Comparison of ENCODE assay signal across 8 cellular contexts in genomic region chr5:127030259-127031146, GRCh38. TPM values are rescaled to one million over a fixed set of nuclear protein-coding genes. Genes with fewer than 3 reads are reported as not detected.
A peak's percentile ranks its signal among the peaks of the same experiment; 100 is the strongest.
DNase-seq lines count a peak whose midpoint lies in the region; ATAC-seq, FAIRE-seq and TF ChIP-seq lines count a peak whose summit lies in the region.

Gene MARCHF3 (minus strand): TSS chr5:127030558. CDS start chr5:126918171, 112,387 bp downstream.

- TF ChIP-seq EP300 in transverse colon (IDR thresholded peaks at IDR 0.05; ENCODE audit: low read depth), result no peak

- H3K36me3 ChIP-seq in adrenal gland (replicated peaks in 1 of 2) (no peaks in the 10 kb centered on the region), heart left ventricle (no peaks in the 10 kb centered on the region), transverse colon (no peaks in the 10 kb centered on the region)

- in situ Hi-C loops in transverse colon (cut with MboI; ENCODE audit: low pct_ligation_motif_present in 1 of 4, low pct_unique_long_range_greater_than_20kb in 1 of 4, low sequenced_read_pairs in 3 of 4), result loop anchor here in 1 of 4 donors (25.0 kb wide), 1 partner anchor 168 kb away; no protein-coding TSS in a partner anchor

- TF ChIP-seq CTCF in adrenal gland (IDR thresholded peaks at IDR 0.05) (peak in 5 of 6 experiments; percentile 11 to 35 (median 30)), heart left ventricle (IDR thresholded peaks at IDR 0.05) (peak in 8 of 12 donors; percentile 10 to 50 (median 36)), transverse colon (IDR thresholded peaks at IDR 0.05) (peak in 4 of 5 experiments; percentile 7 to 49 (median 26))

- no peaks in the 10 kb centered on the region for H3K27me3 ChIP-seq in adrenal gland
- no peaks in the 10 kb centered on the region for H3K27me3 ChIP-seq in heart left ventricle
- no peaks in the 10 kb centered on the region for H3K27me3 ChIP-seq in transverse colon

- H3K4me3 ChIP-seq in adrenal gland, result peak within 1 kb of the TSS; percentile 41 to 85 (median 76)
- H3K4me3 ChIP-seq in heart left ventricle, result peak within 1 kb of the TSS; percentile 69 to 97 (median 90)
- peak within 1 kb of the TSS; percentile 58 to 74 (median 64) for H3K4me3 ChIP-seq in transverse colon

- H3K4me1 ChIP-seq in adrenal gland (replicated peaks in 1 of 2) (peaks cover 10 to 33% of the 10 kb centered on the region in 2 donors), heart left ventricle (peaks cover 0 to 40% (median 23%) of the 10 kb centered on the region in 12 donors), transverse colon (peaks cover 0 to 38% (median 8%) of the 10 kb centered on the region in 4 donors)

- FAIRE-seq in GM12891 (lab: Jason Lieb, UNC), result peak; percentile 99

- DNase-seq in GM12891 (ENCODE audit: insufficient read length, low spot score), result peak; percentile 95
- peak; percentile 92 to 95 (median 94) for DNase-seq in NCI-H1417 (lab: John Stamatoyannopoulos, UW)
- peak; percentile 95 for DNase-seq in SW480 (ENCODE audit: low spot score)
- peak; percentile 95 to 98 (median 96) for DNase-seq in adrenal gland
- peak; percentile 95 to 98 (median 97) for DNase-seq in heart left ventricle
- DNase-seq in pons (ENCODE audit: low spot score), result peak; percentile 92
- DNase-seq in transverse colon, result peak; percentile 97

- 0 to 1% (median 0%) methylated on average over 25 to 97 of the region's 97 CpGs for WGBS in adrenal gland, 4 donors
- 0 to 1% (median 0%) methylated on average over 27 to 97 of the region's 97 CpGs for WGBS in heart left ventricle, 4 donors
- WGBS in transverse colon (ENCODE audit: low coverage in 1 of 2), 2 donors, result 0% methylated on average over 37 of the region's 97 CpGs; no CpG with 5 or more reads in 1 of the 2 donors

- TF ChIP-seq POLR2A in GM12891 (IDR thresholded peaks at IDR 0.05; ENCODE audit: low read depth, low read length) (peak; percentile 86), adrenal gland (IDR thresholded peaks at IDR 0.05) (peak; percentile 95 to 99), heart left ventricle (IDR thresholded peaks at IDR 0.05) (peak; percentile 52 to 98), transverse colon (IDR thresholded peaks at IDR 0.05) (peak; percentile 99)

- ATAC-seq in HG02763 (IDR thresholded peaks at IDR 0.05; ENCODE audit: unreplicated experiment) (peak; percentile 96), heart left ventricle (peak; percentile 98 to 99 (median 99))

- peak within 1 kb of the TSS; percentile 88 to 94 (median 92) for H3K27ac ChIP-seq in adrenal gland
- H3K27ac ChIP-seq in heart left ventricle, result peak within 1 kb of the TSS; percentile 73 to 96 (median 92)
- peak within 1 kb of the TSS; percentile 88 to 95 (median 91) for H3K27ac ChIP-seq in transverse colon

- intact Hi-C loops in adrenal gland (cut with DNase I), result loop anchor here in 1 of 2 donors (10.0 kb wide), 1 partner anchor 196 kb away; no protein-coding TSS in a partner anchor
- intact Hi-C loops in heart left ventricle (cut with DNase I), result loop anchor here in 9 of 10 donors (2.0 to 10.0 kb wide), 8 partner anchors 42 to 183 kb away; partner anchors contain the start of gene C5orf63 (in 3 of the 9)
- intact Hi-C loops in transverse colon (cut with DNase I; ENCODE audit: low total_unique reads), result no loop called here

- no peaks in the 10 kb centered on the region for H3K9me3 ChIP-seq in adrenal gland (replicated peaks in 1 of 3)
- H3K9me3 ChIP-seq in heart left ventricle, result no peaks in the 10 kb centered on the region
- no peaks in the 10 kb centered on the region for H3K9me3 ChIP-seq in transverse colon

TF ChIP-seq in GM12891, 5 proteins besides CTCF, POLR2A, EP300 and RAD21:
- TF ChIP-seq POU2F2 (IDR thresholded peaks at IDR 0.05; ENCODE audit: low read depth, low read length) (peak; percentile 43; the same call in 1 of the 2 replicates), TAF1 (IDR thresholded peaks at IDR 0.05; ENCODE audit: low read depth, low read length) (peak; percentile 83), SPI1 (IDR thresholded peaks at IDR 0.05; ENCODE audit: low read depth, low read length) (no peak), POLR2AphosphoS5 (IDR thresholded peaks at IDR 0.05; ENCODE audit: low read depth, low read length) (peak; percentile 90), PAX5 (IDR thresholded peaks at IDR 0.05; ENCODE audit: insufficient read depth, low read length, severe bottlenecking) (no peak)

RNA-seq across cellular contexts. Expression of gene MARCHF3, which starts in this region (rescaled TPM):
- 6.4 TPM for polyA plus RNA-seq in GM12891 (2012; ENCODE audit: low read depth, missing spikeins)
- total RNA-seq in adrenal gland (10 to 100 TPM in 6 of 8 donors, 1 to 10 TPM in 2; 8.0 to 48.9 (median 12.2) TPM), heart left ventricle (10 to 100 TPM; 19.9 to 50.3 (median 38.0) TPM), transverse colon (10 to 100 TPM; 20.3 to 29.6 (median 23.0) TPM)
- polyA plus RNA-seq in adrenal gland (10 to 100 TPM in 1 of 3 donors, 1 to 10 TPM in 2; 3.9 to 25.8 (median 5.2) TPM), heart left ventricle (100 to 1,000 TPM in 1 of 2 donors, 1 to 10 TPM in 1; 9.9 to 113 TPM)

Comparison
In these comparisons a context has a peak if more than half of its experiments do, and no peak if none do; other contexts are left out.
1. Peak in every context shown above with its lines: DNase-seq, ATAC-seq, H3K4me3 ChIP-seq and H3K27ac ChIP-seq.